ENCODE assay signal across 8 cellular contexts in the genomic region with DNA sequence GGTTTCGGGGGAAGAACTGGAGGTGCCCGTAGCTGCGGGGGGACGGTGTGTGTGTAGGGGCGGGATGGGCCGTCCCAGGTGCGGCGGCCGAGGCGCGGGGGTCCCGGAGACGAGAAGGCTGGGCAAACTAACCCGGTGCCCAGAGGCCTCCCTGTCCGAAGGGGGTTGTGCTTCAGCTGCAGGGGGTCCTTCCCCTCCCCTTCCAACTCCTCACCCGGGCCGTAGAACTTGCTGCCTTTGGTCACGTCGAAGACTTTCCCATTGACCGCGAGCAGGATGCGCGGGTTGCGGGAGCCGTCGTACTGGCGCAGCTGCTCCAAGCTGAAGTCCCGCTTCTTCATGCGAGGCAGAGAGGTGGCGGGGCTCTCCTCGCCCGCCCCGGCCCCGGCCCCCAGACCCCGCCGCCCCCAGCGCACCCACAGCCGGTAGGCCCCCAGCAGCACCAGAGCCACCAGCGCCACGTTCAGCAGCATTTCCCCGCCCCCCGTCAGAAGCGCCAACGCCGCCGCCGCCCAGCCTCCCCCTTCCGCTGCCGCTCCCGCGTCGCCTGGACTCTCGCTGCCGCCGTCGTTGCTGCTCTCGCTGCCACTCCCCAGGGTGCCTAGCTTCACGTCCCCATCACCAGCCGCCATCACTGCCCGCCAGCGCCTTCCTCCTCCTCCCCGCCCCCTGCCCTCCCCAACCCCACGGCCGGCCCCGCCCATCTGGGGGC. TPM values are rescaled to one million over a fixed set of nuclear protein-coding genes. Genes with fewer than 3 reads are reported as not detected.
DNase-seq lines count a peak whose midpoint lies in the region; ATAC-seq and TF ChIP-seq lines count a peak whose summit lies in the region.

TSS of gene PGRMC2 (minus strand) at position 655 of the 712 bp plus-strand sequence. CDS start at position 632, 23 bp downstream.

- H3K36me3 ChIP-seq in IMR-90 (ENCODE audit: control insufficient read depth, insufficient read depth, low read length) (peaks cover 4% of the 10 kb centered on the region), gastroesophageal sphincter (no peaks in the 10 kb centered on the region)

- peak within 1 kb of the TSS; percentile 89 for H2BK5ac ChIP-seq in IMR-90 (ENCODE audit: low read depth, low read length, poor library complexity, severe bottlenecking)

- H3K4me1 ChIP-seq in IMR-90 (ENCODE audit: control insufficient read depth, insufficient read depth, low read length) (peaks cover 4% of the 10 kb centered on the region; the same call in 1 of the 2 replicates), gastroesophageal sphincter (peaks cover 0 to 48% (median 0%) of the 10 kb centered on the region in 3 donors)

- H3K4me1 Mint-ChIP-seq in activated CD8-positive, alpha-beta T cell treated with anti-CD3 and anti-CD28 coated beads, Interleukin-2, amount 10 ng/mL, durations not matched to agents 7 days and 5 days (ENCODE audit: low read depth), result peaks cover 35% of the 10 kb centered on the region

- H3K23ac ChIP-seq in IMR-90 (ENCODE audit: low read depth, low read length), result peak within 1 kb of the TSS; percentile 98

- peak within 1 kb of the TSS; percentile 75 for H2BK120ac ChIP-seq in IMR-90 (ENCODE audit: low read depth, low read length)

- peak within 1 kb of the TSS; percentile 94 for H3K56ac ChIP-seq in IMR-90 (ENCODE audit: extremely low read depth, insufficient read depth, low read length)

- peak; percentile 5 for ATAC-seq in GM19455 (IDR thresholded peaks at IDR 0.05; ENCODE audit: unreplicated experiment)
- peak; percentile 13 for ATAC-seq in IMR-90 (ENCODE audit: low read depth)
- ATAC-seq in activated CD8-positive, alpha-beta T cell treated with anti-CD3 and anti-CD28 coated beads, Interleukin-2, amount 10 ng/mL, durations not matched to agents 7 days and 5 days, result peak; percentile 4
- ATAC-seq in gastroesophageal sphincter, result peak; percentile 16
- no peak for ATAC-seq in HG02798 (IDR thresholded peaks at IDR 0.05; ENCODE audit: poor library complexity, unreplicated experiment)

- peak within 1 kb of the TSS; percentile 94; the same call in 2 of the 3 replicates for H2BK15ac ChIP-seq in IMR-90 (ENCODE audit: low read depth, low read length)

- H3K79me1 ChIP-seq in IMR-90 (ENCODE audit: low read depth in 1 of 2, low read length in 2 of 2), result peaks cover 18 to 23% of the 10 kb centered on the region in 2 experiments; a peak in 3 of 4 replicates

- H3K9me3 ChIP-seq in IMR-90 (ENCODE audit: control insufficient read depth, insufficient read depth, low read length) (no peaks in the 10 kb centered on the region), gastroesophageal sphincter (no peaks in the 10 kb centered on the region)

- no peak for TF ChIP-seq POLR2A in IMR-90 (IDR thresholded peaks at IDR 0.05; ENCODE audit: low read depth, low read length)
- peak; percentile 37 to 59 for TF ChIP-seq POLR2A in gastroesophageal sphincter (IDR thresholded peaks at IDR 0.05)

- H3K27me3 ChIP-seq in IMR-90 (ENCODE audit: control insufficient read depth, insufficient read depth, low read length) (no peaks in the 10 kb centered on the region), gastroesophageal sphincter (no peaks in the 10 kb centered on the region)

- peak within 1 kb of the TSS; percentile 49 for H2BK20ac ChIP-seq in IMR-90 (ENCODE audit: low read depth, low read length)

- no peak for TF ChIP-seq RAD21 in IMR-90 (IDR thresholded peaks at IDR 0.05; ENCODE audit: low read length)

- peak within 1 kb of the TSS; percentile 89 for H2AK9ac ChIP-seq in IMR-90 (replicated peaks; ENCODE audit: low read depth, low read length, poor library complexity)

- CTCF ChIA-PET in IMR-90 (lab: Yijun Ruan, JAX), result interaction anchor here (0.6 kb wide), 1 partner anchor 681 kb away, joined by 3 read pairs; no protein-coding TSS in a partner anchor
- CTCF ChIA-PET in activated CD8-positive, alpha-beta T cell treated with anti-CD3 and anti-CD28 coated beads, Interleukin-2, amount 10 ng/mL, durations not matched to agents 7 days and 5 days (lab: Charles Lee), result interaction anchor here (0.9 kb wide), 1 partner anchor 218 kb away, joined by 3 read pairs; no protein-coding TSS in a partner anchor

- H4K91ac ChIP-seq in IMR-90 (ENCODE audit: insufficient read depth, low read depth, low read length), result peak within 1 kb of the TSS; percentile 85

- peak within 1 kb of the TSS; percentile 96 for H3K9ac ChIP-seq in IMR-90 (ENCODE audit: low read depth, low read length)

- H4K5ac ChIP-seq in IMR-90 (ENCODE audit: low read depth, low read length), result peak within 1 kb of the TSS; percentile 99

- no peaks in the 10 kb centered on the region for H3K27me3 Mint-ChIP-seq in activated CD8-positive, alpha-beta T cell treated with anti-CD3 and anti-CD28 coated beads, Interleukin-2, amount 10 ng/mL, durations not matched to agents 7 days and 5 days (ENCODE audit: low read depth)

- H4K20me1 ChIP-seq in IMR-90 (ENCODE audit: insufficient read depth, low read length), result peaks cover 3% of the 10 kb centered on the region; the same call in 1 of the 2 replicates

- no peak for TF ChIP-seq EP300 in gastroesophageal sphincter (IDR thresholded peaks at IDR 0.05)

- DNase-seq in D341Med (ENCODE audit: low spot score) (peak; percentile 58), IMR-90 (peak; percentile 37), occipital lobe (lab: John Stamatoyannopoulos, UW) (no peak), 8988T (no peak)
- peak; percentile 57 for DNase-seq in activated CD8-positive, alpha-beta T cell treated with anti-CD3 and anti-CD28 coated beads, Interleukin-2, amount 10 ng/mL, durations not matched to agents 7 days and 5 days

- H3K18ac ChIP-seq in IMR-90 (ENCODE audit: low read depth, low read length), result peak within 1 kb of the TSS; percentile 95

- peak within 1 kb of the TSS; percentile 88 for H3K27ac Mint-ChIP-seq in activated CD8-positive, alpha-beta T cell treated with anti-CD3 and anti-CD28 coated beads, Interleukin-2, amount 10 ng/mL, durations not matched to agents 7 days and 5 days

- POLR2A ChIA-PET in IMR-90 (lab: Charles Lee; ENCODE audit: unreplicated experiment), result interaction anchor here (0.6 to 0.7 kb wide), 3 partner anchors 35 to 109 kb away, joined by 3 to 9 read pairs (median 5); no protein-coding TSS in a partner anchor
- POLR2A ChIA-PET in activated CD8-positive, alpha-beta T cell treated with anti-CD3 and anti-CD28 coated beads, Interleukin-2, amount 10 ng/mL, durations not matched to agents 7 days and 5 days (lab: Charles Lee), result interaction anchor here (0.6 to 2.8 kb wide), 6 partner anchors 12 to 807 kb away, joined by 3 to 14 read pairs (median 3); partner anchors contain the start of genes LARP1B and PLK4

- BruUV-seq in IMR-90 (replicated peaks; lab: Mats Ljungman, UMichigan), result no TSS peak

- peaks cover 25% of the 10 kb centered on the region for H3K36me3 Mint-ChIP-seq in activated CD8-positive, alpha-beta T cell treated with anti-CD3 and anti-CD28 coated beads, Interleukin-2, amount 10 ng/mL, durations not matched to agents 7 days and 5 days (ENCODE audit: low read depth)

- peak within 1 kb of the TSS; percentile 81 to 93 for H4K8ac ChIP-seq in IMR-90 (ENCODE audit: low read depth in 2 of 2, low read length in 2 of 2)

- H3K9me1 ChIP-seq in IMR-90 (ENCODE audit: insufficient read depth, low read length), result peaks cover 3% of the 10 kb centered on the region; the same call in 1 of the 2 replicates

- in situ Hi-C loops in IMR-90 (cut with MboI; ENCODE audit: low sequenced_read_pairs), result loop anchor here (10.0 kb wide), 1 partner anchor 577 kb away; no protein-coding TSS in a partner anchor

- H3K4ac ChIP-seq in IMR-90 (ENCODE audit: low read depth, low read length), result peak within 1 kb of the TSS; percentile 94

- peak within 1 kb of the TSS; percentile 97 for H3K14ac ChIP-seq in IMR-90 (replicated peaks; ENCODE audit: low read depth, low read length)

- intact Hi-C loops in IMR-90 (cut with micrococcal nuclease), result loop anchor here (1.0 to 10.0 kb wide), 8 partner anchors 96 to 1055 kb away; partner anchors contain the start of genes LARP1B and SCLT1

- no peaks in the 10 kb centered on the region for H3K9me3 Mint-ChIP-seq in activated CD8-positive, alpha-beta T cell treated with anti-CD3 and anti-CD28 coated beads, Interleukin-2, amount 10 ng/mL, durations not matched to agents 7 days and 5 days (ENCODE audit: insufficient read depth)

- TF ChIP-seq CTCF in IMR-90 (conservative IDR thresholded peaks at IDR 0.05; ENCODE audit: low read depth, low read length) (no peak), gastroesophageal sphincter (IDR thresholded peaks at IDR 0.05) (no peak)

- peak within 1 kb of the TSS; percentile 91 for H2AFZ ChIP-seq in IMR-90 (replicated peaks; ENCODE audit: low read length, poor library complexity)

- H3K4me3 ChIP-seq in IMR-90 (ENCODE audit: insufficient read depth, low read depth, low read length) (peak within 1 kb of the TSS; percentile 98), gastroesophageal sphincter (peak within 1 kb of the TSS; percentile 56 to 93)

- dilution Hi-C loops in IMR-90 (cut with HindIII; ENCODE audit: low sequenced_read_pairs, unreplicated experiment), result no loop called here

- peak within 1 kb of the TSS; percentile 96 for H3K4me3 Mint-ChIP-seq in activated CD8-positive, alpha-beta T cell treated with anti-CD3 and anti-CD28 coated beads, Interleukin-2, amount 10 ng/mL, durations not matched to agents 7 days and 5 days

- 2% methylated on average over 10 of the region's 65 CpGs; no CpG with 5 or more reads in 1 of the 2 experiments for WGBS in IMR-90 (ENCODE audit: extremely low coverage in 2 of 2, insufficient read length in 1 of 2), 2 experiments
- WGBS in gastroesophageal sphincter (ENCODE audit: low coverage in 1 of 2), 2 donors, result 0% methylated on average over 17 of the region's 65 CpGs; no CpG with 5 or more reads in 1 of the 2 donors

- H3K4me2 ChIP-seq in IMR-90 (ENCODE audit: low read depth, low read length), result peak within 1 kb of the TSS; percentile 99

- H3K27ac ChIP-seq in IMR-90 (ENCODE audit: insufficient read depth, low read length), result peak within 1 kb of the TSS; percentile 91
- peak within 1 kb of the TSS; percentile 64 to 96 (median 96) for H3K27ac ChIP-seq in gastroesophageal sphincter

- peak within 1 kb of the TSS; percentile 83 for H2AK5ac ChIP-seq in IMR-90 (ENCODE audit: low read depth, low read length)

TF ChIP-seq in IMR-90, 13 proteins besides CTCF, POLR2A, EP300 and RAD21 (continues in another document):
- TF ChIP-seq MXI1 (IDR thresholded peaks at IDR 0.05; ENCODE audit: borderline replicate concordance, low read depth, low read length) (no peak), CEBPB (IDR thresholded peaks at IDR 0.05; ENCODE audit: low read depth, low read length) (no peak)

RNA-seq across cellular contexts. Expression of gene PGRMC2, which starts in this region (rescaled TPM):
- total RNA-seq in IMR-90 (2012; rRNA removed) (13.4 and 24.4 TPM in 2 replicates), gastroesophageal sphincter (10 to 100 TPM; 47.3 to 79.2 (median 64.7) TPM), occipital lobe (31.0 TPM)
- polyA plus RNA-seq in IMR-90 (2012; rRNA removed), result 21.9 and 40.7 TPM in 2 replicates
- 8.0 and 8.9 TPM in 2 replicates for polyA plus RNA-seq in IMR-90 (2012; cell fraction: cytosol; rRNA removed)
- polyA plus RNA-seq in IMR-90 (2012; cell fraction: nucleus; rRNA removed; ENCODE audit: low replicate concordance), result 2.2 and 19.3 TPM in 2 replicates
- 10 to 100 TPM; 37.8 to 38.0 TPM for total RNA-seq in activated CD8-positive, alpha-beta T cell treated with anti-CD3 and anti-CD28 coated beads, Interleukin-2, amount 10 ng/mL, durations not matched to agents 7 days and 5 days

Comparison
In these comparisons a context has a peak if more than half of its experiments do, and no peak if none do; other contexts are left out.
1. DNase-seq: peak in D341Med (single experiment), IMR-90 (single experiment) and activated CD8-positive, alpha-beta T cell treated with anti-CD3 and anti-CD28 coated beads, Interleukin-2, amount 10 ng/mL, durations not matched to agents 7 days and 5 days (single experiment); none in occipital lobe (single experiment) and 8988T (single experiment).